Comparison of ENCODE assay signal across 11 cellular contexts in the genomic region with DNA sequence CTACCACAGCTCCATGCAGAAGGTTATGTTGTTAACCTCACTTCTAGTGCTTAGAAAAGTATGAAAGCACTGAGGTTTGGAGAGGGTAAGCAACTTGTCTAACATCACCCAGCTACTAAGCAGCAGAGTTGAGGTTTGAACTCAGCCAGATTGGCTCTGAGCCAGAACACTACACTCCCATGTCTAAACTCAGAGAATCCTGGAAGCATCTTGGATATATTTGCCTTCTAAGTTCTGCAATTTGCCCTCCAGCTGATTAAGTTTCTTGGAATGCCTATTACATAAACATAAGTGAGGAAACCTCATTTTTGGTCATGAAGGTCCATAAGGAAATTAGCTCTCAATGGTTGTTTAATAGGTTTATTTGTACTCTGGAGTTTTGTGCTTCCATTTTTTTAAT.
A peak's percentile ranks its signal among the peaks of the same experiment; 100 is the strongest.
DNase-seq lines count a peak whose midpoint lies in the region; ATAC-seq and TF ChIP-seq lines count a peak whose summit lies in the region.
"Had no signal": no experiment of that assay in that cellular context is flagged by ENCODE, and none has a peak within 500 bp of the region (broad histone marks: within the 10 kb centered on the region; RNA-seq: fewer than 3 reads in every experiment).

No MANE protein-coding gene starts in this region.

- peak overlapping the region; percentile 7 for H3K4me3 Mint-ChIP-seq in glutamatergic neuron (ENCODE audit: unreplicated experiment)
- H3K4me3 Mint-ChIP-seq: activated CD4-positive, alpha-beta T cell treated with anti-CD3 and anti-CD28 coated beads, Interleukin-2, amount 10 ng/mL, durations not matched to agents 24 days and 14 days; H9 had no signal

- peak; percentile 58 for DNase-seq in DMS 273 (lab: John Stamatoyannopoulos, UW; ENCODE audit: unreplicated experiment)
- DNase-seq in DMS 273 treated with DMSO at 0.1 percent for 48 hours (lab: John Stamatoyannopoulos, UW) = no peak
- DNase-seq in amniotic stem cell (lab: John Stamatoyannopoulos, UW) = peak; percentile 12
- DNase-seq in glutamatergic neuron = no peak
- DNase-seq in substantia nigra (lab: John Stamatoyannopoulos, UW) = peak in 2 of 49 donors; percentile 3 to 34
- DNase-seq in nucleus accumbens (lab: John Stamatoyannopoulos, UW) = no peak
- DNase-seq in NAMALWA (ENCODE audit: low spot score) = no peak
- DNase-seq: activated CD4-positive, alpha-beta T cell treated with anti-CD3 and anti-CD28 coated beads, Interleukin-2, amount 10 ng/mL, durations not matched to agents 24 days and 14 days; H9 had no signal

- peaks cover 3% of the 10 kb centered on the region for H3K9me3 Mint-ChIP-seq in glutamatergic neuron (ENCODE audit: unreplicated experiment)
- H3K9me3 Mint-ChIP-seq: activated CD4-positive, alpha-beta T cell treated with anti-CD3 and anti-CD28 coated beads, Interleukin-2, amount 10 ng/mL, durations not matched to agents 24 days and 14 days; H9 had no signal

- H3K27ac ChIP-seq in substantia nigra (ENCODE audit: low read depth, low read length, poor library complexity, severe bottlenecking) = peak overlapping the region; percentile 26
- H3K27ac ChIP-seq: 22Rv1 had no signal

- H3K27ac Mint-ChIP-seq in glutamatergic neuron (ENCODE audit: unreplicated experiment) = peak overlapping the region; percentile 88
- H3K27ac Mint-ChIP-seq: activated CD4-positive, alpha-beta T cell treated with anti-CD3 and anti-CD28 coated beads, Interleukin-2, amount 10 ng/mL, durations not matched to agents 24 days and 14 days had no signal

- no peaks in the 10 kb centered on the region for H3K27me3 Mint-ChIP-seq in glutamatergic neuron (ENCODE audit: unreplicated experiment)
- H3K27me3 Mint-ChIP-seq: activated CD4-positive, alpha-beta T cell treated with anti-CD3 and anti-CD28 coated beads, Interleukin-2, amount 10 ng/mL, durations not matched to agents 24 days and 14 days had no signal

- no peak for ATAC-seq in GM21515 (IDR thresholded peaks at IDR 0.05; ENCODE audit: unreplicated experiment)

- peaks cover 28% of the 10 kb centered on the region for H3K4me1 Mint-ChIP-seq in glutamatergic neuron (ENCODE audit: low read depth, unreplicated experiment)
- H3K4me1 Mint-ChIP-seq: activated CD4-positive, alpha-beta T cell treated with anti-CD3 and anti-CD28 coated beads, Interleukin-2, amount 10 ng/mL, durations not matched to agents 24 days and 14 days; H9 had no signal

- no peak for TF ChIP-seq CTCF in glutamatergic neuron (IDR thresholded peaks at IDR 0.05; ENCODE audit: partially characterized antibody, unreplicated experiment)

- no peaks in the 10 kb centered on the region for H3K36me3 Mint-ChIP-seq in glutamatergic neuron (ENCODE audit: unreplicated experiment)

Comparison
In these comparisons a context has a peak if more than half of its experiments do, and no peak if none do; other contexts are left out.
1. DNase-seq: peak in DMS 273 (single experiment) and amniotic stem cell (single experiment); none in DMS 273 treated with DMSO at 0.1 percent for 48 hours (single experiment), glutamatergic neuron (single experiment), nucleus accumbens (0 of 56) and NAMALWA (single experiment).